In genomic region chr6:125711013-125711675, GRCh38 we compare ENCODE assay signal across 9 cellular contexts. TPM values are rescaled to one million over a fixed set of nuclear protein-coding genes. Genes with fewer than 3 reads are reported as not detected.
"Had no signal": no experiment of that assay in that cellular context is flagged by ENCODE, and none has a peak within 500 bp of the region (broad histone marks: within the 10 kb centered on the region; RNA-seq: fewer than 3 reads in every experiment).

No MANE protein-coding gene starts in this region.

- DNase-seq: H7, Karpas-422, KBM-7 had no signal

- H3K4me2 ChIP-seq: GM23338, KMS-11 had no signal

- H3K4me1 ChIP-seq: HAP-1 had no signal

- H3K9ac ChIP-seq: KMS-11 had no signal

- H3K27ac ChIP-seq: KMS-11 had no signal

- H3K36me3 ChIP-seq: HAP-1 had no signal

- H3K4me3 ChIP-seq: GM23338, HAP-1 had no signal

- FAIRE-seq: HTR-8/SVneo had no signal

- ATAC-seq: GM23338, HCT116 had no signal

- H2AFZ ChIP-seq: GM23338 had no signal

RNA-seq across cellular contexts. Expression of gene HEY2, which starts 38.3 kb away (rescaled TPM):
- total RNA-seq: LHCN-M2 had no signal
